ENCODE assay signal across 12 cellular contexts in genomic region chr17:42246515-42246914, GRCh38. TPM values are rescaled to one million over a fixed set of nuclear protein-coding genes. Genes with fewer than 3 reads are reported as not detected.
A peak's percentile ranks its signal among the peaks of the same experiment; 100 is the strongest.
DNase-seq lines count a peak whose midpoint lies in the region; ATAC-seq, FAIRE-seq and TF ChIP-seq lines count a peak whose summit lies in the region.
"Had no signal": no experiment of that assay in that cellular context is flagged by ENCODE, and none has a peak within 500 bp of the region (broad histone marks: within the 10 kb centered on the region; RNA-seq: fewer than 3 reads in every experiment).

No MANE protein-coding gene starts in this region.

- no peak for TF ChIP-seq RAD21 in HepG2 (CRISPR knock-in tag; IDR thresholded peaks at IDR 0.05)

- POLR2A ChIA-PET in HepG2 (lab: Yijun Ruan, JAX), result interaction anchor here (0.9 to 3.6 kb wide), 4 partner anchors 28 to 142 kb away, joined by 4 to 22 read pairs (median 12); partner anchors contain the start of genes GHDC, STAT3 and STAT5B

- CTCF ChIA-PET in activated CD8-positive, alpha-beta memory T cell treated with anti-CD3 and anti-CD28 coated beads, Interleukin-2, amount 10 ng/mL, durations not matched to agents 7 days and 5 days (lab: Charles Lee), result interaction anchor here (0.8 to 6.2 kb wide), 7 partner anchors 24 to 160 kb away, joined by 3 to 51 read pairs (median 11); partner anchors contain the start of gene STAT5B
- CTCF ChIA-PET in HepG2 (lab: Yijun Ruan, JAX; ENCODE audit: low intra/inter-chr PET ratio, low total read pairs), result no interaction called here

- peak; percentile 71 for TF ChIP-seq CTCF in HepG2 (CRISPR knock-in tag; IDR thresholded peaks at IDR 0.05)

- H4K20me1 ChIP-seq in HepG2 (ENCODE audit: insufficient read depth, low read length), result no peaks in the 10 kb centered on the region

- 5% methylated on average over 7 of the region's 7 CpGs for WGBS in HepG2 (ENCODE audit: low lambda C conversion rate)

- no peak for DNase-seq in activated CD8-positive, alpha-beta memory T cell treated with anti-CD3 and anti-CD28 coated beads, Interleukin-2, amount 10 ng/mL, durations not matched to agents 7 days and 5 days
- DNase-seq in activated CD8-positive, alpha-beta memory T cell treated with anti-CD3 and anti-CD28 coated beads for 24 hours, result no peak
- peak; percentile 75 for DNase-seq in HepG2 (ENCODE audit: low spot score)
- DNase-seq in inferior parietal cortex (ENCODE audit: extremely low spot score), result no peak
- no peak for DNase-seq in hippocampal formation (lab: John Stamatoyannopoulos, UW)
- no peak for DNase-seq in cerebellar nuclear complex (lab: John Stamatoyannopoulos, UW)
- DNase-seq: activated CD4-positive, alpha-beta T cell treated with anti-CD3 and anti-CD28 coated beads for 4 hours had no signal

- in situ Hi-C loops in HepG2 (cut with HindIII; ENCODE audit: extremely low pct_ligation_motif_present, low pct_unique_long_range_greater_than_20kb), result no loop called here

- no peaks in the 10 kb centered on the region for H3K27me3 Mint-ChIP-seq in activated CD8-positive, alpha-beta memory T cell treated with anti-CD3 and anti-CD28 coated beads, Interleukin-2, amount 10 ng/mL, durations not matched to agents 7 days and 5 days
- H3K27me3 Mint-ChIP-seq in activated T-helper 17 cell treated with anti-CD3 and anti-CD28 coated beads, Interleukin-2, amount 50 U/mL, for 72 hours, result no peaks in the 10 kb centered on the region
- H3K27me3 Mint-ChIP-seq: brain had no signal

- H3K27ac Mint-ChIP-seq in activated CD8-positive, alpha-beta memory T cell treated with anti-CD3 and anti-CD28 coated beads, Interleukin-2, amount 10 ng/mL, durations not matched to agents 7 days and 5 days, result peak overlapping the region; percentile 96
- peak overlapping the region; percentile 98 for H3K27ac Mint-ChIP-seq in activated T-helper 17 cell treated with anti-CD3 and anti-CD28 coated beads, Interleukin-2, amount 50 U/mL, for 72 hours
- H3K27ac Mint-ChIP-seq: nephron had no signal

- H3K36me3 Mint-ChIP-seq in activated CD8-positive, alpha-beta memory T cell treated with anti-CD3 and anti-CD28 coated beads, Interleukin-2, amount 10 ng/mL, durations not matched to agents 7 days and 5 days, result peaks cover 13% of the 10 kb centered on the region
- H3K36me3 Mint-ChIP-seq in activated T-helper 17 cell treated with anti-CD3 and anti-CD28 coated beads, Interleukin-2, amount 50 U/mL, for 72 hours (ENCODE audit: low read depth), result peaks cover 64% of the 10 kb centered on the region

- H3K9ac ChIP-seq in HepG2 (ENCODE audit: insufficient read depth, low read depth, low read length), result peak overlapping the region; percentile 33; the same call in 1 of the 2 replicates
- H3K9ac ChIP-seq in subcutaneous abdominal adipose tissue (ENCODE audit: low read length in 5 of 5), result peak overlapping the region in 2 of 5 donors; percentile 33 to 41

- intact Hi-C loops in HepG2 (cut with micrococcal nuclease; ENCODE audit: unreplicated experiment), result loop anchor here (5.0 to 10.0 kb wide), 2 partner anchors 36 to 62 kb away; partner anchors contain the start of genes HCRT and KCNH4

- TF ChIP-seq POLR2A in HepG2 (IDR thresholded peaks at IDR 0.05; ENCODE audit: insufficient read depth in 1 of 2, low read depth in 2 of 2, low read length in 2 of 2), result no peak

- H3K36me3 ChIP-seq in HepG2 (replicated peaks in 1 of 2; ENCODE audit: control insufficient read depth in 1 of 2, insufficient read depth in 2 of 2, low read length in 2 of 2), result no peaks in the 10 kb centered on the region
- H3K36me3 ChIP-seq in subcutaneous abdominal adipose tissue (ENCODE audit: control insufficient read depth in 5 of 5, insufficient read depth in 5 of 5, low read length in 5 of 5), result no peaks in the 10 kb centered on the region

- no peak for ATAC-seq in activated CD8-positive, alpha-beta memory T cell treated with anti-CD3 and anti-CD28 coated beads, Interleukin-2, amount 10 ng/mL, durations not matched to agents 7 days and 5 days
- peak; percentile 16 for ATAC-seq in activated T-helper 17 cell treated with anti-CD3 and anti-CD28 coated beads, Interleukin-2, amount 50 U/mL, for 72 hours (replicated peaks)
- ATAC-seq in HepG2, result peak; percentile 76
- ATAC-seq: esophagus mucosa had no signal

- H3K9me3 ChIP-seq in HepG2 (ENCODE audit: low read length) (no peaks in the 10 kb centered on the region), subcutaneous abdominal adipose tissue (ENCODE audit: control insufficient read depth in 5 of 5, low read length in 5 of 5) (no peaks in the 10 kb centered on the region)

- no TSS peak for BruUV-seq in HepG2 (replicated peaks; lab: Mats Ljungman, UMichigan)

- peaks cover 26% of the 10 kb centered on the region for H3K79me2 ChIP-seq in HepG2 (ENCODE audit: insufficient read depth, low read length)

- no peak overlapping the region for H2AFZ ChIP-seq in HepG2 (ENCODE audit: low read length)

- H3K27me3 ChIP-seq in HepG2 (ENCODE audit: control insufficient read depth in 1 of 2, insufficient read depth in 2 of 2, low read length in 2 of 2) (no peaks in the 10 kb centered on the region), subcutaneous abdominal adipose tissue (ENCODE audit: control insufficient read depth in 5 of 5, insufficient read depth in 4 of 5, low read length in 5 of 5) (no peaks in the 10 kb centered on the region)

- no peak overlapping the region for H3K4me3 ChIP-seq in HepG2 (replicated peaks in 1 of 3; ENCODE audit: insufficient read depth in 1 of 3, low read depth in 2 of 3, low read length in 3 of 3)
- H3K4me3 ChIP-seq in subcutaneous abdominal adipose tissue (ENCODE audit: low read depth in 1 of 5, low read length in 5 of 5), result no peak overlapping the region

- H3K27ac ChIP-seq in HepG2 (ENCODE audit: extremely low read length, insufficient read depth, low read length), result peak overlapping the region; percentile 44
- peak overlapping the region; percentile 92 for H3K27ac ChIP-seq in subcutaneous abdominal adipose tissue (ENCODE audit: low read depth, low read length)

- TF ChIP-seq EP300 in HepG2 (IDR thresholded peaks at IDR 0.05; ENCODE audit: low read depth in 2 of 2, low read length in 2 of 2), result peak in 1 of 2 experiments; percentile 35; a peak in 1 of 4 replicates
- TF ChIP-seq EP300 in HepG2 (CRISPR knock-in tag; IDR thresholded peaks at IDR 0.05; ENCODE audit: borderline replicate concordance), result no peak

- H3K4me1 ChIP-seq in HepG2 (ENCODE audit: insufficient read depth, low read length), result peaks cover 64% of the 10 kb centered on the region
- H3K4me1 ChIP-seq in subcutaneous abdominal adipose tissue (ENCODE audit: control insufficient read depth in 5 of 5, insufficient read depth in 5 of 5, low read length in 5 of 5), result peaks cover 3 to 47% (median 34%) of the 10 kb centered on the region in 5 donors

- peak overlapping the region; percentile 17 for H3K4me3 Mint-ChIP-seq in activated CD8-positive, alpha-beta memory T cell treated with anti-CD3 and anti-CD28 coated beads, Interleukin-2, amount 10 ng/mL, durations not matched to agents 7 days and 5 days
- H3K4me3 Mint-ChIP-seq in activated T-helper 17 cell treated with anti-CD3 and anti-CD28 coated beads, Interleukin-2, amount 50 U/mL, for 72 hours, result peak overlapping the region; percentile 91
- H3K4me3 Mint-ChIP-seq: brain, nephron had no signal

- H3K4me1 Mint-ChIP-seq in activated CD8-positive, alpha-beta memory T cell treated with anti-CD3 and anti-CD28 coated beads, Interleukin-2, amount 10 ng/mL, durations not matched to agents 7 days and 5 days, result peaks cover 51% of the 10 kb centered on the region
- peaks cover 36% of the 10 kb centered on the region for H3K4me1 Mint-ChIP-seq in activated T-helper 17 cell treated with anti-CD3 and anti-CD28 coated beads, Interleukin-2, amount 50 U/mL, for 72 hours

- H3K4me2 ChIP-seq in HepG2 (ENCODE audit: low read depth, low read length), result peak overlapping the region; percentile 63

- FAIRE-seq in HepG2 (lab: Jason Lieb, UNC), result peak; percentile 12

- H3K9me3 Mint-ChIP-seq in activated CD8-positive, alpha-beta memory T cell treated with anti-CD3 and anti-CD28 coated beads, Interleukin-2, amount 10 ng/mL, durations not matched to agents 7 days and 5 days (ENCODE audit: low read depth), result no peaks in the 10 kb centered on the region
- peaks cover 3% of the 10 kb centered on the region for H3K9me3 Mint-ChIP-seq in activated T-helper 17 cell treated with anti-CD3 and anti-CD28 coated beads, Interleukin-2, amount 50 U/mL, for 72 hours
- H3K9me3 Mint-ChIP-seq: brain, nephron had no signal

RNA-seq across cellular contexts. Expression of gene STAT5B, which starts 29.7 kb away (rescaled TPM):
- total RNA-seq in activated CD8-positive, alpha-beta memory T cell treated with anti-CD3 and anti-CD28 coated beads, Interleukin-2, amount 10 ng/mL, durations not matched to agents 7 days and 5 days, result 100 to 1,000 TPM; 112 to 116 TPM
- total RNA-seq in activated T-helper 17 cell treated with anti-CD3 and anti-CD28 coated beads, Interleukin-2, amount 50 U/mL, for 72 hours, result 100 to 1,000 TPM; 124 to 255 TPM
- 17.2 and 21.0 TPM in 2 replicates for total RNA-seq in HepG2 (2016; rRNA removed; fragmentation: Illumina TruSeq; extraction: Trizol)
- total RNA-seq in HepG2 (2016; cell fraction: cytosol; rRNA removed; fragmentation: Illumina TruSeq; extraction: Trizol; ENCODE audit: low read depth), result 8.8 and 10.4 TPM in 2 replicates
- total RNA-seq in HepG2 (2016; cell fraction: insoluble cytoplasmic fraction; rRNA removed; fragmentation: Illumina TruSeq; extraction: Trizol), result 14.8 and 23.5 TPM in 2 replicates
- 13.7 and 14.6 TPM in 2 replicates for total RNA-seq in HepG2 (2016; cell fraction: membrane; rRNA removed; fragmentation: Illumina TruSeq; extraction: Trizol)
- total RNA-seq in HepG2 (2016; cell fraction: nucleus; rRNA removed; fragmentation: Illumina TruSeq; extraction: Trizol), result 21.1 and 22.8 TPM in 2 replicates
- 42.8 and 44.8 TPM in 2 replicates for polyA plus RNA-seq in HepG2 (2011; rRNA removed)
- 18.5 and 22.6 TPM in 2 replicates for polyA plus RNA-seq in HepG2 (2011; cell fraction: cytosol; rRNA removed)
- polyA plus RNA-seq in HepG2 (2011; cell fraction: nucleus; rRNA removed), result 110 and 115 TPM in 2 replicates
- polyA plus RNA-seq in HepG2 (2012), result 27.0 and 34.0 TPM in 2 replicates
- 3.0 and 3.2 TPM in 2 replicates for polyA plus RNA-seq in HepG2 (2016; cell fraction: cytosol; fragmentation: Illumina TruSeq; extraction: Trizol; ENCODE audit: low read depth)
- 13.9 and 18.4 TPM in 2 replicates for polyA plus RNA-seq in HepG2 (2016; cell fraction: insoluble cytoplasmic fraction; fragmentation: Illumina TruSeq; extraction: Trizol; ENCODE audit: low read depth)
- 8.2 and 9.4 TPM in 2 replicates for polyA plus RNA-seq in HepG2 (2016; cell fraction: membrane; fragmentation: Illumina TruSeq; extraction: Trizol; ENCODE audit: low read depth)
- 73.9 and 77.3 TPM in 2 replicates for polyA plus RNA-seq in HepG2 (2016; cell fraction: nucleus; fragmentation: Illumina TruSeq; extraction: Trizol; ENCODE audit: insufficient read depth, low read depth)
- polyA minus RNA-seq in HepG2 (2011; rRNA and poly(A)+ RNA removed; ENCODE audit: low replicate concordance), result 35.0 and 59.1 TPM in 2 replicates
- polyA minus RNA-seq in HepG2 (2011; cell fraction: cytosol; rRNA and poly(A)+ RNA removed), result 14.9 and 16.6 TPM in 2 replicates
- 36.8 and 37.1 TPM in 2 replicates for polyA minus RNA-seq in HepG2 (2011; cell fraction: nucleus; rRNA and poly(A)+ RNA removed)

RNA-seq across cellular contexts. Expression of gene STAT5A, which starts 41.8 kb away (rescaled TPM):
- total RNA-seq in activated CD8-positive, alpha-beta memory T cell treated with anti-CD3 and anti-CD28 coated beads, Interleukin-2, amount 10 ng/mL, durations not matched to agents 7 days and 5 days, result 100 to 1,000 TPM; 118 to 127 TPM
- total RNA-seq in activated T-helper 17 cell treated with anti-CD3 and anti-CD28 coated beads, Interleukin-2, amount 50 U/mL, for 72 hours, result 100 to 1,000 TPM; 133 to 305 TPM
- total RNA-seq in HepG2 (2016; rRNA removed; fragmentation: Illumina TruSeq; extraction: Trizol), result 4.1 and 4.5 TPM in 2 replicates
- 1.5 and 1.6 TPM in 2 replicates for total RNA-seq in HepG2 (2016; cell fraction: cytosol; rRNA removed; fragmentation: Illumina TruSeq; extraction: Trizol; ENCODE audit: low read depth)
- total RNA-seq in HepG2 (2016; cell fraction: insoluble cytoplasmic fraction; rRNA removed; fragmentation: Illumina TruSeq; extraction: Trizol), result 2.4 and 3.2 TPM in 2 replicates
- 3.5 and 3.6 TPM in 2 replicates for total RNA-seq in HepG2 (2016; cell fraction: membrane; rRNA removed; fragmentation: Illumina TruSeq; extraction: Trizol)
- total RNA-seq in HepG2 (2016; cell fraction: nucleus; rRNA removed; fragmentation: Illumina TruSeq; extraction: Trizol), result 3.1 and 4.2 TPM in 2 replicates
- polyA plus RNA-seq in HepG2 (2011; rRNA removed), result 1.2 and 1.4 TPM in 2 replicates
- 1.3 and 1.4 TPM in 2 replicates for polyA plus RNA-seq in HepG2 (2011; cell fraction: cytosol; rRNA removed)
- polyA plus RNA-seq in HepG2 (2011; cell fraction: nucleus; rRNA removed), result 3.3 and 3.4 TPM in 2 replicates
- 3.9 and 7.9 TPM in 2 replicates for polyA plus RNA-seq in HepG2 (2012)
- polyA plus RNA-seq in HepG2 (2016; cell fraction: cytosol; fragmentation: Illumina TruSeq; extraction: Trizol; ENCODE audit: low read depth), result 1.2 and 1.4 TPM in 2 replicates
- polyA plus RNA-seq in HepG2 (2016; cell fraction: insoluble cytoplasmic fraction; fragmentation: Illumina TruSeq; extraction: Trizol; ENCODE audit: low read depth), result 2.4 and 3.3 TPM in 2 replicates
- 2.4 and 2.5 TPM in 2 replicates for polyA plus RNA-seq in HepG2 (2016; cell fraction: membrane; fragmentation: Illumina TruSeq; extraction: Trizol; ENCODE audit: low read depth)
- 3.2 and 4.2 TPM in 2 replicates for polyA plus RNA-seq in HepG2 (2016; cell fraction: nucleus; fragmentation: Illumina TruSeq; extraction: Trizol; ENCODE audit: insufficient read depth, low read depth)
- 6.3 and 24.5 TPM in 2 replicates for polyA minus RNA-seq in HepG2 (2011; rRNA and poly(A)+ RNA removed; ENCODE audit: low replicate concordance)
- 1.7 TPM in 2 replicates for polyA minus RNA-seq in HepG2 (2011; cell fraction: cytosol; rRNA and poly(A)+ RNA removed)
- 1.7 and 3.0 TPM in 2 replicates for polyA minus RNA-seq in HepG2 (2011; cell fraction: nucleus; rRNA and poly(A)+ RNA removed)

RNA-seq across cellular contexts. Expression of gene GHDC, which starts 52.2 kb away (rescaled TPM):
- 10 to 100 TPM; 17.0 to 18.0 TPM for total RNA-seq in activated CD8-positive, alpha-beta memory T cell treated with anti-CD3 and anti-CD28 coated beads, Interleukin-2, amount 10 ng/mL, durations not matched to agents 7 days and 5 days
- 10 to 100 TPM; 19.6 to 24.5 TPM for total RNA-seq in activated T-helper 17 cell treated with anti-CD3 and anti-CD28 coated beads, Interleukin-2, amount 50 U/mL, for 72 hours
- 8.8 and 22.5 TPM in 2 replicates for total RNA-seq in HepG2 (2016; rRNA removed; fragmentation: Illumina TruSeq; extraction: Trizol)
- 3.1 and 3.3 TPM in 2 replicates for total RNA-seq in HepG2 (2016; cell fraction: cytosol; rRNA removed; fragmentation: Illumina TruSeq; extraction: Trizol; ENCODE audit: low read depth)
- 8.0 and 22.0 TPM in 2 replicates for total RNA-seq in HepG2 (2016; cell fraction: insoluble cytoplasmic fraction; rRNA removed; fragmentation: Illumina TruSeq; extraction: Trizol)
- 5.2 and 6.2 TPM in 2 replicates for total RNA-seq in HepG2 (2016; cell fraction: membrane; rRNA removed; fragmentation: Illumina TruSeq; extraction: Trizol)
- 22.7 and 27.8 TPM in 2 replicates for total RNA-seq in HepG2 (2016; cell fraction: nucleus; rRNA removed; fragmentation: Illumina TruSeq; extraction: Trizol)
- polyA plus RNA-seq in HepG2 (2011; rRNA removed), result 15.4 and 25.6 TPM in 2 replicates
- 11.2 and 18.0 TPM in 2 replicates for polyA plus RNA-seq in HepG2 (2011; cell fraction: cytosol; rRNA removed)
- polyA plus RNA-seq in HepG2 (2011; cell fraction: nucleus; rRNA removed), result 107 and 115 TPM in 2 replicates
- polyA plus RNA-seq in HepG2 (2012), result 15.2 and 19.1 TPM in 2 replicates
- polyA plus RNA-seq in HepG2 (2016; cell fraction: cytosol; fragmentation: Illumina TruSeq; extraction: Trizol; ENCODE audit: low read depth), result 2.2 and 2.5 TPM in 2 replicates
- polyA plus RNA-seq in HepG2 (2016; cell fraction: insoluble cytoplasmic fraction; fragmentation: Illumina TruSeq; extraction: Trizol; ENCODE audit: low read depth), result 6.0 and 8.7 TPM in 2 replicates
- 3.6 and 4.1 TPM in 2 replicates for polyA plus RNA-seq in HepG2 (2016; cell fraction: membrane; fragmentation: Illumina TruSeq; extraction: Trizol; ENCODE audit: low read depth)
- 45.8 and 46.8 TPM in 2 replicates for polyA plus RNA-seq in HepG2 (2016; cell fraction: nucleus; fragmentation: Illumina TruSeq; extraction: Trizol; ENCODE audit: insufficient read depth, low read depth)
- polyA minus RNA-seq in HepG2 (2011; rRNA and poly(A)+ RNA removed; ENCODE audit: low replicate concordance), result 14.5 and 31.4 TPM in 2 replicates
- 12.0 and 19.4 TPM in 2 replicates for polyA minus RNA-seq in HepG2 (2011; cell fraction: cytosol; rRNA and poly(A)+ RNA removed)
- 12.1 and 14.4 TPM in 2 replicates for polyA minus RNA-seq in HepG2 (2011; cell fraction: nucleus; rRNA and poly(A)+ RNA removed)

Comparison
In these comparisons a context has a peak if more than half of its experiments do, and no peak if none do; other contexts are left out.
1. RNA of gene STAT5A, which starts 41.8 kb away (total RNA-seq): 133 to 305 TPM in activated T-helper 17 cell treated with anti-CD3 and anti-CD28 coated beads, Interleukin-2, amount 50 U/mL, for 72 hours and 118 to 127 TPM in activated CD8-positive, alpha-beta memory T cell treated with anti-CD3 and anti-CD28 coated beads, Interleukin-2, amount 10 ng/mL, durations not matched to agents 7 days and 5 days; 1.5 to 4.5 TPM in HepG2; every median in the first group is over 10 times any median in the second.